Comparison of ENCODE assay signal across 1 cellular context in the genomic region with DNA sequence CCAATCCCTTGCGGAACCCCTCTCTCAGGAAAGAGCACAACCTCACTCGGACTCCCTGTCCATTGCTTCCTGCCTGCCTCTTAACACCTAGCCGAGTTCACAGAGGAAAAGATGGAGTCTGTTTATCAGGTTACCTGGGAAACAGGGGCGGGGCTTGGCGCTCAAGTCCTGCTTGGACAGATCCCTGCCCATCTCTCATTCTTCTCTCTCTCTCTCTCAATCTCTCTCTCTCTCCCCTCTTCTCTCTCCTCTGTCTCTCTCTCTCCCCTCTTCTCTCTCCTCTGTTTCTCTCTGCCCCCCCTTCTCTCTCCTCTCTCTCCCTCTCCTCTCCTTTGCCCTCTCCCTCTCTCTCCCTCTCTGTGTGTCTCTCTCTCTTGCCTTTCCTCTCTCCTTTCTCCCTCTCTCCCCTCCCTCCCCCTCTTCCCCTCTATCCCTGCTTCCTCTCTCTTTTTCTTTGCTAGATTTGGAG.
TF ChIP-seq lines count a peak whose summit lies in the region.

EFHB (minus strand) TSS at position 120 of the 469 bp plus-strand sequence. CDS start 199 bp downstream, outside the sequence.

TF ChIP-seq in K562, 482 proteins besides CTCF, POLR2A, EP300 and RAD21 (continued from another document and continues in another):
- TF ChIP-seq PKNOX1 (IDR thresholded peaks at IDR 0.05) (peak; percentile 75), TOE1 (IDR thresholded peaks at IDR 0.05; ENCODE audit: borderline replicate concordance) (peak; percentile 83), TOE1 (CRISPR knock-in tag; IDR thresholded peaks at IDR 0.05; ENCODE audit: borderline replicate concordance, low read depth) (no peak), RBFOX2 (IDR thresholded peaks at IDR 0.05; ENCODE audit: low read depth, low read length) (no peak), SNIP1 (IDR thresholded peaks at IDR 0.05; ENCODE audit: low read depth) (0 out of 2 replicates have a peak, but pooled peaks have one; percentile 50), ZNF79 (CRISPR knock-in tag; IDR thresholded peaks at IDR 0.05; ENCODE audit: low read depth) (no peak), KLF13 (tag; IDR thresholded peaks at IDR 0.05; ENCODE audit: borderline replicate concordance, low read depth) (no peak), JUND (IDR thresholded peaks at IDR 0.05; ENCODE audit: borderline replicate concordance, low read depth, low read length) (peak; percentile 44), JUND (tag; IDR thresholded peaks at IDR 0.05; ENCODE audit: borderline replicate concordance, low read depth, low read length) (0 out of 3 replicates have a peak, but pooled peaks have one; percentile 36), CXXC5 (CRISPR knock-in tag; IDR thresholded peaks at IDR 0.05) (no peak), REST (CRISPR knock-in tag; IDR thresholded peaks at IDR 0.05; ENCODE audit: low read depth) (no peak), CREB3L1 (IDR thresholded peaks at IDR 0.05; ENCODE audit: borderline replicate concordance, low read depth) (no peak), PHTF2 (CRISPR knock-in tag; IDR thresholded peaks at IDR 0.05) (no peak), MEF2D (tag; conservative IDR thresholded peaks at IDR 0.05; ENCODE audit: low read depth) (peak; percentile 80), NFIC (IDR thresholded peaks at IDR 0.05) (peak; percentile 52), NKRF (IDR thresholded peaks at IDR 0.05; ENCODE audit: borderline replicate concordance) (peak; percentile 78), PATZ1 (CRISPR knock-in tag; IDR thresholded peaks at IDR 0.05; ENCODE audit: borderline replicate concordance) (no peak), NFIX (CRISPR knock-in tag; IDR thresholded peaks at IDR 0.05; ENCODE audit: low read depth) (no peak), ZNF551 (CRISPR knock-in tag; IDR thresholded peaks at IDR 0.05) (no peak), MTA1 (IDR thresholded peaks at IDR 0.05; ENCODE audit: borderline replicate concordance) (peak; percentile 92), GATA2 (CRISPR knock-in tag; IDR thresholded peaks at IDR 0.05) (no peak), XRCC5 (IDR thresholded peaks at IDR 0.05; ENCODE audit: low read depth, low read length) (no peak), LEF1 (IDR thresholded peaks at IDR 0.05) (peak; percentile 65; the same call in 1 of the 2 replicates), DPF2 (IDR thresholded peaks at IDR 0.05) (peak; percentile 88), YBX1 (IDR thresholded peaks at IDR 0.05) (peak; percentile 97), NRF1 (conservative IDR thresholded peaks at IDR 0.05 in 1 of 2, IDR thresholded peaks at IDR 0.05 in 1 of 2) (peak; percentile 54 to 58), ARID2 (IDR thresholded peaks at IDR 0.05) (peak; percentile 76; the same call in 1 of the 2 replicates), STAT5A (IDR thresholded peaks at IDR 0.05; ENCODE audit: borderline replicate concordance, low read length) (no peak), ETV5 (CRISPR knock-in tag; IDR thresholded peaks at IDR 0.05; ENCODE audit: low read depth) (no peak), ZBTB26 (CRISPR knock-in tag; IDR thresholded peaks at IDR 0.05) (peak; percentile 94), ZFX (CRISPR knock-in tag; IDR thresholded peaks at IDR 0.05) (no peak), MCM7 (IDR thresholded peaks at IDR 0.05) (peak; percentile 30 to 90; a peak in 3 of 4 replicates), NBN (IDR thresholded peaks at IDR 0.05; ENCODE audit: low read depth) (peak; percentile 90), ZZZ3 (IDR thresholded peaks at IDR 0.05) (peak; percentile 77; the same call in 1 of the 2 replicates), CC2D1A (IDR thresholded peaks at IDR 0.05) (peak; percentile 89), RBM39 (optimal IDR thresholded peaks at IDR 0.05; ENCODE audit: low read depth, low read length) (peak; percentile 99), NCOA4 (IDR thresholded peaks at IDR 0.05; ENCODE audit: partially characterized antibody) (peak; percentile 91), CEBPG (CRISPR knock-in tag; IDR thresholded peaks at IDR 0.05) (no peak), CEBPG (tag; conservative IDR thresholded peaks at IDR 0.05 in 1 of 2, IDR thresholded peaks at IDR 0.05 in 1 of 2) (no peak), ZNF780A (CRISPR knock-in tag; IDR thresholded peaks at IDR 0.05) (no peak), NFRKB (IDR thresholded peaks at IDR 0.05; ENCODE audit: low read depth) (0 out of 2 replicates have a peak, but pooled peaks have one; percentile 62), TCFL5 (CRISPR knock-in tag; conservative IDR thresholded peaks at IDR 0.05) (no peak), FOXP1 (CRISPR knock-in tag; IDR thresholded peaks at IDR 0.05) (0 out of 2 replicates have a peak, but pooled peaks have one; percentile 36), ELF4 (CRISPR knock-in tag; IDR thresholded peaks at IDR 0.05) (peak; percentile 90)
- TF ChIP-seq, protein P1, sequence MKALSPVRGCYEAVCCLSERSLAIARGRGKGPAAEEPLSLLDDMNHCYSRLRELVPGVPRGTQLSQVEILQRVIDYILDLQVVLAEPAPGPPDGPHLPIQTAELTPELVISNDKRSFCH (CRISPR knock-in tag; IDR thresholded peaks at IDR 0.05), result no peak
- TF ChIP-seq, protein P1 (tag; IDR thresholded peaks at IDR 0.05), result no peak
- TF ChIP-seq, protein P2, sequence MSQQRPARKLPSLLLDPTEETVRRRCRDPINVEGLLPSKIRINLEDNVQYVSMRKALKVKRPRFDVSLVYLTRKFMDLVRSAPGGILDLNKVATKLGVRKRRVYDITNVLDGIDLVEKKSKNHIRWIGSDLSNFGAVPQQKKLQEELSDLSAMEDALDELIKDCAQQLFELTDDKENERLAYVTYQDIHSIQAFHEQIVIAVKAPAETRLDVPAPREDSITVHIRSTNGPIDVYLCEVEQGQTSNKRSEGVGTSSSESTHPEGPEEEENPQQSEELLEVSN (IDR thresholded peaks at IDR 0.05; ENCODE audit: borderline replicate concordance in 1 of 2, extremely low read depth in 1 of 2, insufficient read depth in 1 of 2, insufficient read length in 1 of 2, low read depth in 1 of 2, low read length in 1 of 2, poor library complexity in 1 of 2, severe bottlenecking in 1 of 2), result no peak
- TF ChIP-seq, protein P3, sequence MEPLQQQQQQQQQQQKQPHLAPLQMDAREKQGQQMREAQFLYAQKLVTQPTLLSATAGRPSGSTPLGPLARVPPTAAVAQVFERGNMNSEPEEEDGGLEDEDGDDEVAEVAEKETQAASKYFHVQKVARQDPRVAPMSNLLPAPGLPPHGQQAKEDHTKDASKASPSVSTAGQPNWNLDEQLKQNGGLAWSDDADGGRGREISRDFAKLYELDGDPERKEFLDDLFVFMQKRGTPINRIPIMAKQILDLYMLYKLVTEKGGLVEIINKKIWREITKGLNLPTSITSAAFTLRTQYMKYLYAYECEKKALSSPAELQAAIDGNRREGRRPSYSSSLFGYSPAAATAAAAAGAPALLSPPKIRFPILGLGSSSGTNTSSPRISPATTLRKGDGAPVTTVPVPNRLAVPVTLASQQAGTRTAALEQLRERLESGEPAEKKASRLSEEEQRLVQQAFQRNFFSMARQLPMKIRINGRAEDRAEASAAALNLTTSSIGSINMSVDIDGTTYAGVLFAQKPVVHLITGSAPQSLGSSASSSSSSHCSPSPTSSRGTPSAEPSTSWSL (CRISPR knock-in tag; IDR thresholded peaks at IDR 0.05; ENCODE audit: borderline replicate concordance), result no peak
- TF ChIP-seq, protein P4, sequence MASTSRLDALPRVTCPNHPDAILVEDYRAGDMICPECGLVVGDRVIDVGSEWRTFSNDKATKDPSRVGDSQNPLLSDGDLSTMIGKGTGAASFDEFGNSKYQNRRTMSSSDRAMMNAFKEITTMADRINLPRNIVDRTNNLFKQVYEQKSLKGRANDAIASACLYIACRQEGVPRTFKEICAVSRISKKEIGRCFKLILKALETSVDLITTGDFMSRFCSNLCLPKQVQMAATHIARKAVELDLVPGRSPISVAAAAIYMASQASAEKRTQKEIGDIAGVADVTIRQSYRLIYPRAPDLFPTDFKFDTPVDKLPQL (IDR thresholded peaks at IDR 0.05; ENCODE audit: extremely low read depth, insufficient read length), result no peak
